ENCODE assay signal across 15 cellular contexts in genomic region chr3:144104679-144105078, GRCh38.
"Had no signal": no experiment of that assay in that cellular context is flagged by ENCODE, and none has a peak within 500 bp of the region (broad histone marks: within the 10 kb centered on the region; RNA-seq: fewer than 3 reads in every experiment).

No MANE protein-coding gene starts in this region.

- H3K4me2 ChIP-seq: smooth muscle cell had no signal

- H3K9me3 ChIP-seq: colonic mucosa, ovary, right atrium auricular region had no signal

- H3K27ac ChIP-seq: colonic mucosa, heart left ventricle, ovary, right atrium auricular region had no signal

- H3K27me3 ChIP-seq: colonic mucosa, heart left ventricle, ovary, right atrium auricular region had no signal

- H3K4me3 ChIP-seq: colonic mucosa, heart left ventricle, mucosa of descending colon, ovary, right atrium auricular region, smooth muscle cell had no signal

- H3K4me1 ChIP-seq: colonic mucosa, right atrium auricular region had no signal

- DNase-seq: colonic mucosa; dermis blood vessel endothelial cell; foreskin melanocyte; heart left ventricle; left colon; mammary epithelial cell; mucosa of descending colon; naive thymus-derived CD8-positive, alpha-beta T cell; ovary; stimulated activated CD4-positive, alpha-beta T cell treated with anti-CD3 and anti-CD28 coated beads, Interleukin-2, amount 100 ng/mL, for 48 hours; stimulated activated naive CD4-positive, alpha-beta T cell treated with Interleukin-2 at 50 U/mL for 16 hours; trophoblast cell had no signal

- H3K36me3 ChIP-seq: colonic mucosa, heart left ventricle, ovary, right atrium auricular region had no signal

- FAIRE-seq: urothelium cell line had no signal

- ATAC-seq: left colon; naive thymus-derived CD8-positive, alpha-beta T cell had no signal
